6 cellular contexts compared by ENCODE assay signal in the genomic region with DNA sequence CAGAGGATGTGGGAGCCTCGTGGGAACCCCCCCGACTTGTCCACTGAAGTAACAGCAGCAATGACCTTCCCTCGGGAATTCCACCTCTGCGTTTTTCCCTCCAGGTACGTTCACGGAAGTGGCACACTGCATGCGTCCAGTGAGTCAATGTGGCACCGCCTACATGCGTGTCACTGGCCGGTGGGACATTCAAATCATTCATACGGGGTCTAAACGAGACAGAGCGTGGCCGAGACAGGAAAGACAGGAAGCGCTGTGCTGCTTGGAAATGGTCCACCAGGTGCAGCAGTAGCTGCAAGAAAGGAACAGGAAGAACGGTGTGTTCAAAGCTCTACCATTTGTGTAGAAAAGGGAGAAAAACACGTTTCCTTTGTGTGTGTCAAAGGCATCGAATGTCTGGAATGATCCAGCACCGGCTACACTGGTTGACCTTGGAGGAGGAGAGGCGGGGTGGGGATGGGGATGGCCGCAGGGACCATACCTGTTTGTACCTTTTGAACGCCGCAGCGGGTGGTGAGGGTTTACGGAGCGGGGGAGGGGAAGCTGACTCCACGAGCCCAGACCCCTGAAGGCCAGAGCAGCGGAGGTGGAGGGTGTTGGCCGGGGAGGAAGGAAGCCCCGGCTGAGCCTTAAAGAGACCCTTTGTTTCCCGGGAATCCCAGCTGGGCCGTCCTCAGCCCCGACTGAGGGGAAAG. TPM values are rescaled to one million over a fixed set of nuclear protein-coding genes. Genes with fewer than 3 reads are reported as not detected.
DNase-seq lines count a peak whose midpoint lies in the region; ATAC-seq and TF ChIP-seq lines count a peak whose summit lies in the region.

No MANE protein-coding gene starts in this region.

- no peaks in the 10 kb centered on the region for H3K9me2 ChIP-seq in PC-9 (ENCODE audit: insufficient read depth)

- intact Hi-C loops in Caco-2 (cut with micrococcal nuclease; ENCODE audit: unreplicated experiment) (no loop called here), PC-9 (cut with micrococcal nuclease; ENCODE audit: unreplicated experiment) (loop anchor here (10.0 kb wide), 1 partner anchor 261 kb away; the partner anchor contains the start of genes MCRIP2 and WDR90), esophagus squamous epithelium (cut with DNase I) (no loop called here)

- TF ChIP-seq CTCF in Caco-2 (IDR thresholded peaks at IDR 0.05; ENCODE audit: insufficient read depth in 1 of 2, low read depth in 1 of 2, low read length in 1 of 2, severe bottlenecking in 1 of 2, unreplicated experiment in 1 of 2) (no peak), PC-9 (conservative IDR thresholded peaks at IDR 0.05) (no peak), esophagus squamous epithelium (IDR thresholded peaks at IDR 0.05) (peak in 1 of 6 experiments; percentile 14), GM13976 (IDR thresholded peaks at IDR 0.05; ENCODE audit: borderline replicate concordance, control extremely low read depth, extremely low read depth, insufficient read depth, missing control alignments) (no peak)

- DNase-seq in Caco-2 (peak in 1 of 2 experiments; percentile 39), PC-9 (peak; percentile 68 to 82), esophagus squamous epithelium (lab: John Stamatoyannopoulos, UW) (no peak), GM13976 (ENCODE audit: low spot score) (no peak)
- peak in 1 of 2 donors; percentile 79 for DNase-seq in stimulated activated effector memory CD8-positive, alpha-beta T cell treated with anti-CD3 and anti-CD28 coated beads, Interleukin-12 subunit alpha, Interleukin-12 subunit beta, amount 100 ng/mL, for 72 hours (ENCODE audit: low spot score in 2 of 2)

- in situ Hi-C loops in GM13976 (cut with MboI; ENCODE audit: low sequenced_read_pairs, unreplicated experiment) = no loop called here

- WGBS in esophagus squamous epithelium, 2 donors = 19 to 24% methylated on average over 23 to 31 of the region's 33 CpGs

- BruUV-seq in Caco-2 (replicated peaks; lab: Mats Ljungman, UMichigan) = no TSS peak
- TSS peak; percentile 40 for BruUV-seq in PC-9 (replicated peaks; lab: Mats Ljungman, UMichigan)

- H3K9me3 ChIP-seq in Caco-2 = no peaks in the 10 kb centered on the region
- H3K9me3 ChIP-seq in PC-9 (ENCODE audit: insufficient read depth, low read depth) = no peaks in the 10 kb centered on the region
- no peaks in the 10 kb centered on the region for H3K9me3 ChIP-seq in esophagus squamous epithelium

- no peaks in the 10 kb centered on the region for H3K9me3 Mint-ChIP-seq in Caco-2 (ENCODE audit: unreplicated experiment)
- H3K9me3 Mint-ChIP-seq in stimulated activated effector memory CD8-positive, alpha-beta T cell treated with anti-CD3 and anti-CD28 coated beads, Interleukin-12 subunit alpha, Interleukin-12 subunit beta, amount 100 ng/mL, for 72 hours = no peaks in the 10 kb centered on the region

- H3F3A ChIP-seq in PC-9 (ENCODE audit: insufficient read depth, low read depth) = peaks cover 26% of the 10 kb centered on the region; the same call in 1 of the 2 replicates

- H3K4me1 Mint-ChIP-seq in Caco-2 (ENCODE audit: low read depth, unreplicated experiment) = peaks cover 10% of the 10 kb centered on the region
- peaks cover 18% of the 10 kb centered on the region for H3K4me1 Mint-ChIP-seq in stimulated activated effector memory CD8-positive, alpha-beta T cell treated with anti-CD3 and anti-CD28 coated beads, Interleukin-12 subunit alpha, Interleukin-12 subunit beta, amount 100 ng/mL, for 72 hours

- CTCF ChIA-PET in Caco-2 (lab: Charles Lee) = interaction anchor here (0.6 kb wide), 1 partner anchor 31 kb away, joined by 3 read pairs; no protein-coding TSS in a partner anchor
- CTCF ChIA-PET in PC-9 (lab: Charles Lee) = interaction anchor here (0.5 to 0.7 kb wide), 3 partner anchors 13 to 204 kb away, joined by 3 to 5 read pairs (median 5); partner anchors contain the start of gene MRPL28

- no peaks in the 10 kb centered on the region for H3K79me2 ChIP-seq in PC-9 (ENCODE audit: low read depth)

- H3K4me1 ChIP-seq in Caco-2 (peaks cover 9% of the 10 kb centered on the region), PC-9 (replicated peaks; ENCODE audit: insufficient read depth) (no peaks in the 10 kb centered on the region), esophagus squamous epithelium (peaks cover 30 to 68% (median 42%) of the 10 kb centered on the region in 3 donors)

- H3K4me3 ChIP-seq in Caco-2 (ENCODE audit: low read depth, low read length) (no peak overlapping the region), PC-9 (peak overlapping the region; percentile 67; the same call in 1 of the 2 replicates), esophagus squamous epithelium (peak overlapping the region; percentile 65 to 100 (median 94))

- H4K20me1 ChIP-seq in PC-9 (ENCODE audit: insufficient read depth) = no peaks in the 10 kb centered on the region

- peak; percentile 71 for ATAC-seq in stimulated activated effector memory CD8-positive, alpha-beta T cell treated with anti-CD3 and anti-CD28 coated beads, Interleukin-12 subunit alpha, Interleukin-12 subunit beta, amount 100 ng/mL, for 72 hours
- ATAC-seq in GM18861 (IDR thresholded peaks at IDR 0.05; ENCODE audit: unreplicated experiment) = no peak

- POLR2A ChIA-PET in Caco-2 (lab: Charles Lee) = no interaction called here
- POLR2A ChIA-PET in PC-9 (lab: Charles Lee; ENCODE audit: unreplicated experiment) = interaction anchor here (0.8 kb wide), 2 partner anchors 12 to 18 kb away, joined by 5 to 18 read pairs; partner anchors contain the start of gene DECR2

- peak overlapping the region; percentile 40 for H3K4me3 Mint-ChIP-seq in Caco-2 (ENCODE audit: unreplicated experiment)
- H3K4me3 Mint-ChIP-seq in stimulated activated effector memory CD8-positive, alpha-beta T cell treated with anti-CD3 and anti-CD28 coated beads, Interleukin-12 subunit alpha, Interleukin-12 subunit beta, amount 100 ng/mL, for 72 hours = peak overlapping the region; percentile 60

- peak in 1 of 4 donors; percentile 35 for TF ChIP-seq POLR2A in esophagus squamous epithelium (IDR thresholded peaks at IDR 0.05)

- H3K36me3 Mint-ChIP-seq in Caco-2 (ENCODE audit: insufficient read depth, unreplicated experiment) = no peaks in the 10 kb centered on the region
- no peaks in the 10 kb centered on the region for H3K36me3 Mint-ChIP-seq in stimulated activated effector memory CD8-positive, alpha-beta T cell treated with anti-CD3 and anti-CD28 coated beads, Interleukin-12 subunit alpha, Interleukin-12 subunit beta, amount 100 ng/mL, for 72 hours

- no peak overlapping the region for H3K27ac Mint-ChIP-seq in Caco-2 (ENCODE audit: unreplicated experiment)
- peak overlapping the region; percentile 26 for H3K27ac Mint-ChIP-seq in stimulated activated effector memory CD8-positive, alpha-beta T cell treated with anti-CD3 and anti-CD28 coated beads, Interleukin-12 subunit alpha, Interleukin-12 subunit beta, amount 100 ng/mL, for 72 hours

- H3K4me2 ChIP-seq in PC-9 = peak overlapping the region; percentile 81

- H3K36me3 ChIP-seq in Caco-2 (ENCODE audit: control insufficient read depth, insufficient read depth, low read length) (no peaks in the 10 kb centered on the region; the same call in 1 of the 2 replicates), PC-9 (ENCODE audit: low read depth) (no peaks in the 10 kb centered on the region), esophagus squamous epithelium (no peaks in the 10 kb centered on the region)

- H3K27me3 ChIP-seq in Caco-2 (replicated peaks; ENCODE audit: control insufficient read depth, insufficient read depth, low read length) = no peaks in the 10 kb centered on the region
- H3K27me3 ChIP-seq in PC-9 (ENCODE audit: insufficient read depth, low read depth) = no peaks in the 10 kb centered on the region
- no peaks in the 10 kb centered on the region for H3K27me3 ChIP-seq in esophagus squamous epithelium

- no peaks in the 10 kb centered on the region for H3K27me3 Mint-ChIP-seq in Caco-2 (ENCODE audit: insufficient read depth, unreplicated experiment)

- H2AFZ ChIP-seq in PC-9 = no peak overlapping the region

- H3K27ac ChIP-seq in PC-9 (0 out of 2 replicates have a peak overlapping the region, but pooled peaks have one; percentile 16), esophagus squamous epithelium (peak overlapping the region; percentile 76 to 91 (median 86))

RNA-seq across cellular contexts. Expression of gene PGAP6, which starts 1.7 kb away (rescaled TPM):
- total RNA-seq in Caco-2 (2022) (85.5 and 87.1 TPM in 2 replicates), PC-9 (2021) (41.4 and 45.6 TPM in 2 replicates), esophagus squamous epithelium (10 to 100 TPM; 23.5 to 31.7 (median 27.6) TPM)

RNA-seq across cellular contexts. Expression of gene MRPL28, which starts 13.1 kb away (rescaled TPM):
- total RNA-seq in Caco-2 (2022) = 82.4 and 91.2 TPM in 2 replicates
- total RNA-seq in PC-9 (2021) = 130 and 150 TPM in 2 replicates
- 10 to 100 TPM; 57.9 to 68.2 (median 63.0) TPM for total RNA-seq in esophagus squamous epithelium

RNA-seq across cellular contexts. Expression of gene NME4, which starts 13.5 kb away (rescaled TPM):
- total RNA-seq in Caco-2 (2022) = 140 and 150 TPM in 2 replicates
- total RNA-seq in PC-9 (2021) = 157 and 159 TPM in 2 replicates
- total RNA-seq in esophagus squamous epithelium = 10 to 100 TPM; 20.7 to 48.3 (median 25.3) TPM

RNA-seq across cellular contexts. Expression of gene DECR2, which starts 18.2 kb away (rescaled TPM):
- 50.2 and 52.6 TPM in 2 replicates for total RNA-seq in Caco-2 (2022)
- 65.4 and 78.4 TPM in 2 replicates for total RNA-seq in PC-9 (2021)
- 10 to 100 TPM; 13.6 to 19.6 (median 17.0) TPM for total RNA-seq in esophagus squamous epithelium

RNA-seq across cellular contexts. Expression of gene AXIN1, which starts 30.9 kb away (rescaled TPM):
- 29.7 and 34.5 TPM in 2 replicates for total RNA-seq in Caco-2 (2022)
- 42.0 and 51.2 TPM in 2 replicates for total RNA-seq in PC-9 (2021)
- total RNA-seq in esophagus squamous epithelium = 10 to 100 TPM; 17.8 to 32.2 (median 22.2) TPM

Comparison
In these comparisons a context has a peak if more than half of its experiments do, and no peak if none do; other contexts are left out.
1. DNase-seq: peak in PC-9 (2 of 2); none in esophagus squamous epithelium (single experiment) and GM13976 (single experiment).